In genomic region chr15:57925650-57926049, GRCh38 we compare ENCODE assay signal across 29 cellular contexts.
"Had no signal": no experiment of that assay in that cellular context is flagged by ENCODE, and none has a peak within 500 bp of the region (broad histone marks: within the 10 kb centered on the region; RNA-seq: fewer than 3 reads in every experiment).

No MANE protein-coding gene starts in this region.

- H3K27me3 ChIP-seq: adrenal gland, ascending aorta, body of pancreas, brain microvascular endothelial cell, breast epithelium, cardiac muscle cell had no signal

- H3K4me1 ChIP-seq: breast epithelium had no signal

- H3K27ac ChIP-seq: adrenal gland, ascending aorta, body of pancreas, brain microvascular endothelial cell, breast epithelium, cardiac muscle cell had no signal

- ATAC-seq: activated naive CD4-positive, alpha-beta T cell treated with anti-CD3 and anti-CD28 coated beads, Interleukin-2, amount 50 U/mL, for 72 hours; activated naive CD8-positive, alpha-beta T cell treated with anti-CD3 and anti-CD28 coated beads, Interleukin-2, amount 50 U/mL, for 24 hours; activated T-cell treated with anti-CD3 and anti-CD28 coated beads, Interleukin-2, amount 50 U/mL, for 4 hours; activated T-cell treated with anti-CD3 and anti-CD28 coated beads, Interleukin-2, amount 50 U/mL, for 72 hours; activated T-helper 17 cell treated with anti-CD3 and anti-CD28 coated beads, Interleukin-2, amount 50 U/mL, for 72 hours; body of pancreas had no signal

- DNase-seq: activated effector memory CD4-positive, alpha-beta T cell treated with anti-CD3 and anti-CD28 coated beads, Interleukin-2, amount 50 U/mL, for 16 hours; activated effector memory CD4-positive, alpha-beta T cell treated with Interleukin-2 at 50 U/mL for 16 hours; activated gamma-delta T cell; activated gamma-delta T cell treated with Interleukin-2 at 50 U/mL for 16 hours; activated naive CD4-positive, alpha-beta T cell; activated naive CD4-positive, alpha-beta T cell treated with anti-CD3 and anti-CD28 coated beads for 36 hours; activated naive CD4-positive, alpha-beta T cell treated with anti-CD3 and anti-CD28 coated beads, Interleukin-2, amount 10 ng/mL, durations not matched to agents 7 days and 5 days; activated naive CD4-positive, alpha-beta T cell treated with anti-CD3 and anti-CD28 coated beads, Interleukin-2, amount 50 U/mL, for 16 hours; activated naive CD4-positive, alpha-beta T cell treated with Interleukin-2 at 50 U/mL for 16 hours; activated naive CD8-positive, alpha-beta T cell treated with anti-CD3 and anti-CD28 coated beads for 36 hours; activated naive CD8-positive, alpha-beta T cell treated with anti-CD3 and anti-CD28 coated beads, Interleukin-2, amount 10 ng/mL, durations not matched to agents 7 days and 5 days; activated naive CD8-positive, alpha-beta T cell treated with anti-CD3 and anti-CD28 coated beads, Interleukin-2, amount 50 U/mL, for 24 hours; activated T-cell treated with anti-CD3 and anti-CD28 coated beads, Interleukin-2, amount 50 U/mL, for 4 hours; activated T-cell treated with anti-CD3 and anti-CD28 coated beads, Interleukin-2, amount 50 U/mL, for 48 hours; activated T-cell treated with anti-CD3 and anti-CD28 coated beads, Interleukin-2, amount 50 U/mL, for 72 hours; adrenal gland; amniotic stem cell; amygdala; anterior cingulate cortex; aorta; body of pancreas; brain microvascular endothelial cell; central memory CD4-positive, alpha-beta T cell; cerebellar nuclear complex had no signal

- H3K36me3 ChIP-seq: adrenal gland, ascending aorta, brain microvascular endothelial cell, breast epithelium, cardiac muscle cell had no signal

- H3K4me3 ChIP-seq: adrenal gland, ascending aorta, body of pancreas, breast epithelium, cardiac muscle cell had no signal

- H3K9me3 ChIP-seq: adrenal gland, ascending aorta, body of pancreas, breast epithelium had no signal
